Comparison of ENCODE assay signal across 20 cellular contexts in the genomic region with DNA sequence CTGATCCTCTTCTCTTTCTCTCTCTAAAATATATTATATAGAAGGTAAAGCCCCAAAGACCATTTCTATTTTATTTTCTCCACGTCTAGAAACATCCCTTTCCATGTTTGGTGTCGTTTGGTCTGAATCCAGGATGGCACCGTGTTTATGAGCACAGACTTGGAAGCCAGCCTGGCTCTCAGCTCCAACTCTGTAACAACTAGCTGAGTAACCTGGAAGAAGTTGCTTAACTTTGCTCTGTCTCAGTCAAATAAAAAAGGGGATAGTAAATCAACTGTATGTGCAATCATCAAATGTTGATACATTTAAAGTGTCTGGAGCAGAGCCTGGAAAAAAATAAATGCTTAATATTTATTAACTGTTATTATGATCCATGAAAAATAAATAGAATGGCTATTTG.
DNase-seq lines count a peak whose midpoint lies in the region; ATAC-seq and TF ChIP-seq lines count a peak whose summit lies in the region.
"Had no signal": no experiment of that assay in that cellular context is flagged by ENCODE, and none has a peak within 500 bp of the region (broad histone marks: within the 10 kb centered on the region; RNA-seq: fewer than 3 reads in every experiment).

No MANE protein-coding gene starts in this region.

- peaks cover 7% of the 10 kb centered on the region for H3K36me3 Mint-ChIP-seq in MCF 10A (ENCODE audit: insufficient read depth, unreplicated experiment)

- H3K27ac ChIP-seq in mammary epithelial cell (ENCODE audit: insufficient read depth, low read depth, low read length) (no peak overlapping the region), prostate gland (peak overlapping the region in 1 of 2 donors; percentile 35), uterus (peak overlapping the region; percentile 39 to 76)
- H3K27ac ChIP-seq: 22Rv1, SK-N-MC had no signal

- peaks cover 7% of the 10 kb centered on the region for H3K4me1 ChIP-seq in mammary epithelial cell (ENCODE audit: insufficient read depth, low read length)
- H3K4me1 ChIP-seq in prostate gland (replicated peaks): peaks cover 7% of the 10 kb centered on the region
- no peaks in the 10 kb centered on the region for H3K4me1 ChIP-seq in uterus

- no peak overlapping the region for H2AFZ ChIP-seq in mammary epithelial cell (ENCODE audit: low read depth, low read length)

- BruUV-seq in MCF 10A (replicated peaks; lab: Mats Ljungman, UMichigan) (no TSS peak), mammary epithelial cell (replicated peaks; lab: Mats Ljungman, UMichigan) (no TSS peak)

- no peak for TF ChIP-seq CTCF in MCF 10A (IDR thresholded peaks at IDR 0.05; ENCODE audit: unreplicated experiment)
- TF ChIP-seq CTCF in mammary epithelial cell (conservative IDR thresholded peaks at IDR 0.05 in 1 of 2, IDR thresholded peaks at IDR 0.05 in 1 of 2; ENCODE audit: extremely low read depth in 1 of 2, insufficient read depth in 1 of 2, low read depth in 1 of 2, low read length in 2 of 2): no peak
- TF ChIP-seq CTCF in prostate gland (IDR thresholded peaks at IDR 0.05): no peak
- no peak for TF ChIP-seq CTCF in uterus (IDR thresholded peaks at IDR 0.05)
- TF ChIP-seq CTCF in GM10266 (IDR thresholded peaks at IDR 0.05; ENCODE audit: control insufficient read depth, insufficient read depth, low read depth, missing control alignments): no peak

- intact Hi-C loops in MCF 10A (cut with micrococcal nuclease): no loop called here
- intact Hi-C loops in mammary epithelial cell (cut with micrococcal nuclease): no loop called here
- intact Hi-C loops in prostate gland (cut with DNase I): no loop called here
- intact Hi-C loops in uterus (cut with DNase I; ENCODE audit: low total_unique reads): no loop called here

- DNase-seq in MCF 10A (ENCODE audit: unreplicated experiment) (peak; percentile 48), mammary epithelial cell (no peak), cerebellar cortex (ENCODE audit: low spot score) (peak; percentile 20), prostate gland (ENCODE audit: low spot score) (peak; percentile 88), uterus (peak; percentile 57 to 80), GM10266 (ENCODE audit: extremely low spot score) (no peak), DMS 273 (lab: John Stamatoyannopoulos, UW; ENCODE audit: unreplicated experiment) (no peak)
- DNase-seq: AML-193, DMS79, KBM-7, NCI-H1105 treated with DMSO at 0.1 percent for 48 hours, NCI-H2081, NCI-H2171 treated with DMSO at 0.1 percent for 48 hours, NCI-H526, OCI-M1, SHP77 had no signal

- POLR2A ChIA-PET in MCF 10A (lab: Yijun Ruan, JAX): interaction anchor here (1.2 to 3.0 kb wide), 3 partner anchors 14 to 98 kb away, joined by 3 to 18 read pairs (median 5); no protein-coding TSS in a partner anchor

- H3K27me3 ChIP-seq in mammary epithelial cell (ENCODE audit: insufficient read depth, low read length) (no peaks in the 10 kb centered on the region), prostate gland (replicated peaks; ENCODE audit: insufficient read depth) (no peaks in the 10 kb centered on the region), uterus (no peaks in the 10 kb centered on the region)

- no peaks in the 10 kb centered on the region for H4K20me1 ChIP-seq in mammary epithelial cell (ENCODE audit: insufficient read depth, low read length)

- H3K27me3 Mint-ChIP-seq in MCF 10A (ENCODE audit: insufficient read depth, unreplicated experiment): no peaks in the 10 kb centered on the region

- H3K9me3 Mint-ChIP-seq in MCF 10A (ENCODE audit: unreplicated experiment): peaks cover 14% of the 10 kb centered on the region

- H3K79me2 ChIP-seq in mammary epithelial cell (ENCODE audit: insufficient read depth, low read length): no peaks in the 10 kb centered on the region

- peaks cover 5% of the 10 kb centered on the region for H3K9me3 ChIP-seq in mammary epithelial cell (replicated peaks; ENCODE audit: insufficient read depth, low read length)
- no peaks in the 10 kb centered on the region for H3K9me3 ChIP-seq in prostate gland
- H3K9me3 ChIP-seq in uterus: no peaks in the 10 kb centered on the region

- H3K4me3 Mint-ChIP-seq in MCF 10A (ENCODE audit: unreplicated experiment): peak overlapping the region; percentile 24

- H3K4me3 ChIP-seq in mammary epithelial cell (replicated peaks in 1 of 3; ENCODE audit: insufficient read depth in 1 of 3, low read depth in 2 of 3, low read length in 3 of 3): no peak overlapping the region
- H3K4me3 ChIP-seq in prostate gland: no peak overlapping the region
- H3K4me3 ChIP-seq in uterus: no peak overlapping the region
- H3K4me3 ChIP-seq: GM12878, SK-N-MC had no signal

- CTCF ChIA-PET in MCF 10A (lab: Yijun Ruan, JAX): interaction anchor here (1.0 kb wide), 1 partner anchor 43 kb away, joined by 4 read pairs; no protein-coding TSS in a partner anchor
- CTCF ChIA-PET in mammary epithelial cell (lab: Charles Lee; ENCODE audit: low non-redundant PET): no interaction called here

- H3K36me3 ChIP-seq in mammary epithelial cell (ENCODE audit: insufficient read depth, low read length) (no peaks in the 10 kb centered on the region), prostate gland (no peaks in the 10 kb centered on the region), uterus (no peaks in the 10 kb centered on the region)

- in situ Hi-C loops in mammary epithelial cell (cut with MboI; ENCODE audit: low sequenced_read_pairs in 2 of 2): no loop called here

- H3K4me2 ChIP-seq in mammary epithelial cell (ENCODE audit: insufficient read depth, low read depth, low read length): no peak overlapping the region

- no peak overlapping the region for H3K27ac Mint-ChIP-seq in MCF 10A (ENCODE audit: low read depth, unreplicated experiment)

- no peak for ATAC-seq in HG03469 (IDR thresholded peaks at IDR 0.05; ENCODE audit: unreplicated experiment)
- ATAC-seq: GM12878 had no signal

- no peak overlapping the region for H3K9ac ChIP-seq in mammary epithelial cell (ENCODE audit: insufficient read depth, low read length)

- dilution Hi-C loops in mammary epithelial cell (cut with HindIII; ENCODE audit: low sequenced_read_pairs): no loop called here

- H3K4me1 Mint-ChIP-seq in MCF 10A (ENCODE audit: insufficient read depth, unreplicated experiment): peaks cover 42% of the 10 kb centered on the region

- TF ChIP-seq POLR2A in prostate gland (IDR thresholded peaks at IDR 0.05) (no peak), uterus (IDR thresholded peaks at IDR 0.05) (no peak)

- 17% methylated on average over 1 of the region's 3 CpGs for WGBS in mammary epithelial cell (ENCODE audit: low coverage, missing lambda C conversion rate)
- 11% methylated on average over 3 of the region's 3 CpGs for WGBS in prostate gland

Comparison
In these comparisons a context has a peak if more than half of its experiments do, and no peak if none do; other contexts are left out.
1. DNase-seq: peak in MCF 10A (single experiment), cerebellar cortex (single experiment), prostate gland (single experiment) and uterus (2 of 2); none in mammary epithelial cell (single experiment), GM10266 (single experiment) and DMS 273 (single experiment).